In the genomic region with DNA sequence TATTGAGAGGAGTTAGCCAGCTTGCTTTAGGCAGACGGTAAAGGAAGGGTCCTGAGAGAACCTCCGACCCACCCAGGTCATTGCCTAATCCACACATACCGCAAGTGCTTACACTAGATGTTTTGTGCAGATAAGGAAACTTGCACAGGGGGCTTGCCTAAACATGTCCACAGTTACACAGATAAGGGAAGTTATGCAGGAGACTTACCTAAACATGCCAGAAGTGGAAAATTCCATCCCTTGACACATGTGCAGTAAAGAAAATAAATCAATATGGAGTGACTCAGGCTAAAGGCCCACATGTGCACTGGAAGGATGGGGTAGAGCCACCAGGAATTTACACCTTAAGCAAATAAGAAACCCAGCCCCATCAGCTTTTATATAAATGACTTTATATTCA, we compare ENCODE assay signal across 28 cellular contexts.
DNase-seq lines count a peak whose midpoint lies in the region; FAIRE-seq and TF ChIP-seq lines count a peak whose summit lies in the region.
"Had no signal": no experiment of that assay in that cellular context is flagged by ENCODE, and none has a peak within 500 bp of the region (broad histone marks: within the 10 kb centered on the region; RNA-seq: fewer than 3 reads in every experiment).

No MANE protein-coding gene starts in this region.

- H3K4me3 Mint-ChIP-seq in astrocyte (ENCODE audit: unreplicated experiment) = no peak overlapping the region
- H3K4me3 Mint-ChIP-seq in Calu3 (ENCODE audit: low read depth, unreplicated experiment) = no peak overlapping the region
- H3K4me3 Mint-ChIP-seq: activated CD4-positive, alpha-beta T cell treated with anti-CD3 and anti-CD28 coated beads for 36 hours; activated naive CD8-positive, alpha-beta T cell treated with anti-CD3 and anti-CD28 coated beads, Interleukin-2, amount 10 ng/mL, durations not matched to agents 7 days and 5 days; CD8-positive, alpha-beta T cell; nephron progenitor cell; stimulated activated naive CD8-positive, alpha-beta T cell treated with anti-CD3 and anti-CD28 coated beads, Interleukin-15, amount 100 ng/mL, for 72 hours; T-helper 17 cell had no signal

- H3K36me3 ChIP-seq in astrocyte (ENCODE audit: insufficient read depth, low read length) = no peaks in the 10 kb centered on the region

- peak; percentile 5 for FAIRE-seq in astrocyte (lab: Jason Lieb, UNC)
- FAIRE-seq: endothelial cell of umbilical vein, G401.6, GM18507, K562, small intestine had no signal

- no peak overlapping the region for H3K4me3 ChIP-seq in astrocyte (ENCODE audit: insufficient read depth, low read depth, low read length)
- H3K4me3 ChIP-seq: K562, SK-N-MC had no signal

- H3K27ac ChIP-seq in astrocyte (ENCODE audit: low read depth, low read length) = no peak overlapping the region
- H3K27ac ChIP-seq: SK-N-MC had no signal

- H3K9ac ChIP-seq in astrocyte (ENCODE audit: low read length) = no peak overlapping the region

- peak overlapping the region; percentile 26 for H3K27ac Mint-ChIP-seq in astrocyte (ENCODE audit: unreplicated experiment)
- no peak overlapping the region for H3K27ac Mint-ChIP-seq in Calu3 (ENCODE audit: unreplicated experiment)
- H3K27ac Mint-ChIP-seq: activated CD4-positive, alpha-beta T cell treated with anti-CD3 and anti-CD28 coated beads for 36 hours; activated naive CD8-positive, alpha-beta T cell treated with anti-CD3 and anti-CD28 coated beads, Interleukin-2, amount 10 ng/mL, durations not matched to agents 7 days and 5 days; CD8-positive, alpha-beta T cell; nephron progenitor cell; stimulated activated naive CD8-positive, alpha-beta T cell treated with anti-CD3 and anti-CD28 coated beads, Interleukin-15, amount 100 ng/mL, for 72 hours; T-helper 17 cell had no signal

- H3K27me3 ChIP-seq in astrocyte (ENCODE audit: insufficient read depth, low read length) = no peaks in the 10 kb centered on the region

- H3K27me3 Mint-ChIP-seq in astrocyte (ENCODE audit: low read depth, unreplicated experiment) (no peaks in the 10 kb centered on the region), Calu3 (ENCODE audit: unreplicated experiment) (no peaks in the 10 kb centered on the region)
- H3K27me3 Mint-ChIP-seq: activated CD4-positive, alpha-beta T cell treated with anti-CD3 and anti-CD28 coated beads for 36 hours; activated naive CD8-positive, alpha-beta T cell treated with anti-CD3 and anti-CD28 coated beads, Interleukin-2, amount 10 ng/mL, durations not matched to agents 7 days and 5 days; stimulated activated naive CD8-positive, alpha-beta T cell treated with anti-CD3 and anti-CD28 coated beads, Interleukin-15, amount 100 ng/mL, for 72 hours; T-helper 17 cell had no signal

- H3K9me3 Mint-ChIP-seq in astrocyte (ENCODE audit: unreplicated experiment) = no peaks in the 10 kb centered on the region
- peaks cover 5% of the 10 kb centered on the region for H3K9me3 Mint-ChIP-seq in Calu3 (ENCODE audit: low read depth, unreplicated experiment)
- H3K9me3 Mint-ChIP-seq: activated naive CD8-positive, alpha-beta T cell treated with anti-CD3 and anti-CD28 coated beads, Interleukin-2, amount 10 ng/mL, durations not matched to agents 7 days and 5 days; CD8-positive, alpha-beta T cell; stimulated activated naive CD8-positive, alpha-beta T cell treated with anti-CD3 and anti-CD28 coated beads, Interleukin-15, amount 100 ng/mL, for 72 hours had no signal

- no peak overlapping the region for H3K4me2 ChIP-seq in astrocyte (ENCODE audit: low read length)

- no peaks in the 10 kb centered on the region for H3K79me2 ChIP-seq in astrocyte (ENCODE audit: insufficient read depth, low read length)

- no TSS peak for BruUV-seq in Calu3 (replicated peaks; lab: Mats Ljungman, UMichigan)

- no peaks in the 10 kb centered on the region for H4K20me1 ChIP-seq in astrocyte (ENCODE audit: insufficient read depth, low read length)

- H3K4me1 Mint-ChIP-seq in astrocyte (ENCODE audit: low read depth, unreplicated experiment) (peaks cover 16% of the 10 kb centered on the region), Calu3 (ENCODE audit: low read depth, unreplicated experiment) (no peaks in the 10 kb centered on the region)
- H3K4me1 Mint-ChIP-seq: activated CD4-positive, alpha-beta T cell treated with anti-CD3 and anti-CD28 coated beads for 36 hours; activated naive CD8-positive, alpha-beta T cell treated with anti-CD3 and anti-CD28 coated beads, Interleukin-2, amount 10 ng/mL, durations not matched to agents 7 days and 5 days; stimulated activated naive CD8-positive, alpha-beta T cell treated with anti-CD3 and anti-CD28 coated beads, Interleukin-15, amount 100 ng/mL, for 72 hours; T-helper 17 cell had no signal

- intact Hi-C loops in Calu3 (cut with micrococcal nuclease; ENCODE audit: unreplicated experiment) = no loop called here
- intact Hi-C loops in posterior vena cava (cut with DNase I) = loop anchor here in 1 of 2 donors (10.0 kb wide), 1 partner anchor 170 kb away; no protein-coding TSS in a partner anchor

- no peaks in the 10 kb centered on the region for H3K4me1 ChIP-seq in astrocyte (ENCODE audit: insufficient read depth, low read length)

- no peak overlapping the region for H2AFZ ChIP-seq in astrocyte (ENCODE audit: low read depth, low read length)

- peak; percentile 10 for DNase-seq in ELF-1 (ENCODE audit: low read depth, low spot score)
- DNase-seq in NOMO-1 (lab: John Stamatoyannopoulos, UW; ENCODE audit: unreplicated experiment in 2 of 2) = peak; percentile 44 to 65
- no peak for DNase-seq in astrocyte (ENCODE audit: low read depth)
- peak; percentile 60 for DNase-seq in islet precursor cell
- no peak for DNase-seq in DMS153 treated with DMSO at 0.1 percent for 48 hours (lab: John Stamatoyannopoulos, UW; ENCODE audit: unreplicated experiment)
- no peak for DNase-seq in Calu3
- DNase-seq in dermis blood vessel endothelial cell = no peak
- no peak for DNase-seq in posterior vena cava (ENCODE audit: low spot score)
- DNase-seq: activated CD4-positive, alpha-beta T cell treated with anti-CD3 and anti-CD28 coated beads for 36 hours; activated CD8-positive, alpha-beta memory T cell treated with anti-CD3 and anti-CD28 coated beads for 24 hours; activated effector memory CD4-positive, alpha-beta T cell treated with anti-CD3 and anti-CD28 coated beads, Interleukin-2, amount 50 U/mL, for 16 hours; activated naive CD8-positive, alpha-beta T cell treated with anti-CD3 and anti-CD28 coated beads, Interleukin-2, amount 10 ng/mL, durations not matched to agents 7 days and 5 days; CD8-positive, alpha-beta T cell; cerebellar nuclear complex; HCEC 1CT; head of caudate nucleus; MM.1S; NCI-H1436 treated with DMSO at 0.1 percent for 48 hours; NCI-H510A; nephron progenitor cell; small intestine; stimulated activated naive CD8-positive, alpha-beta T cell treated with anti-CD3 and anti-CD28 coated beads, Interleukin-15, amount 100 ng/mL, for 72 hours; T-helper 17 cell had no signal

- CTCF ChIA-PET in Calu3 (lab: Charles Lee) = no interaction called here

- no peak for TF ChIP-seq CTCF in astrocyte (IDR thresholded peaks at IDR 0.05; ENCODE audit: insufficient read depth, low read depth, low read length)
- TF ChIP-seq CTCF in Calu3 (IDR thresholded peaks at IDR 0.05; ENCODE audit: unreplicated experiment) = no peak

- no peaks in the 10 kb centered on the region for H3K9me3 ChIP-seq in astrocyte (ENCODE audit: insufficient read depth, low read depth, low read length)

- H3K36me3 Mint-ChIP-seq in astrocyte (ENCODE audit: low read depth, unreplicated experiment) = no peaks in the 10 kb centered on the region
- H3K36me3 Mint-ChIP-seq in Calu3 (ENCODE audit: insufficient read depth, unreplicated experiment) = no peaks in the 10 kb centered on the region
- H3K36me3 Mint-ChIP-seq: activated naive CD8-positive, alpha-beta T cell treated with anti-CD3 and anti-CD28 coated beads, Interleukin-2, amount 10 ng/mL, durations not matched to agents 7 days and 5 days; CD8-positive, alpha-beta T cell had no signal

Comparison
In these comparisons a context has a peak if more than half of its experiments do, and no peak if none do; other contexts are left out.
1. DNase-seq: peak in ELF-1 (single experiment), NOMO-1 (2 of 2) and islet precursor cell (single experiment); none in astrocyte (single experiment), DMS153 treated with DMSO at 0.1 percent for 48 hours (single experiment), Calu3 (single experiment), dermis blood vessel endothelial cell (single experiment) and posterior vena cava (single experiment).